32 cellular contexts compared by ENCODE assay signal in genomic region chr3:169780738-169781137, GRCh38. TPM values are rescaled to one million over a fixed set of nuclear protein-coding genes. Genes with fewer than 3 reads are reported as not detected.
DNase-seq lines count a peak whose midpoint lies in the region; ATAC-seq and TF ChIP-seq lines count a peak whose summit lies in the region.
"Had no signal": no experiment of that assay in that cellular context is flagged by ENCODE, and none has a peak within 500 bp of the region (broad histone marks: within the 10 kb centered on the region; RNA-seq: fewer than 3 reads in every experiment).

No MANE protein-coding gene starts in this region.

- H3K4me1 ChIP-seq in Karpas-422 (ENCODE audit: low read length) (peaks cover 7% of the 10 kb centered on the region), upper lobe of left lung (peaks cover 0 to 12% (median 5%) of the 10 kb centered on the region in 4 donors)
- H3K4me1 ChIP-seq: BE2C, neural progenitor cell, parathyroid adenoma had no signal

- H3K27ac ChIP-seq in Karpas-422 (ENCODE audit: low read length) = no peak overlapping the region
- H3K27ac ChIP-seq in upper lobe of left lung = no peak overlapping the region
- H3K27ac ChIP-seq: coronary artery, neural progenitor cell, parathyroid adenoma, stomach, tibial artery had no signal

- no peaks in the 10 kb centered on the region for H3K9me3 ChIP-seq in Karpas-422 (ENCODE audit: low read length)
- H3K9me3 ChIP-seq in upper lobe of left lung = no peaks in the 10 kb centered on the region
- H3K9me3 ChIP-seq: BE2C, MG63, stomach, tibial artery had no signal

- no peak for TF ChIP-seq POLR2A in upper lobe of left lung (IDR thresholded peaks at IDR 0.05)

- peak overlapping the region; percentile 20 to 39 for H3K4me3 Mint-ChIP-seq in activated T-cell treated with anti-CD3 and anti-CD28 coated beads, Interleukin-2, amount 50 U/mL, for 72 hours
- H3K4me3 Mint-ChIP-seq in activated CD4-positive, alpha-beta memory T cell treated with anti-CD3 and anti-CD28 coated beads, Interleukin-2, amount 10 ng/mL, durations not matched to agents 7 days and 5 days = peak overlapping the region; percentile 56
- peak overlapping the region; percentile 45 to 56 for H3K4me3 Mint-ChIP-seq in effector memory CD8-positive, alpha-beta T cell
- H3K4me3 Mint-ChIP-seq in stimulated activated naive CD8-positive, alpha-beta T cell treated with anti-CD3 and anti-CD28 coated beads, Interleukin-15, amount 100 ng/mL, for 72 hours = peak overlapping the region in 1 of 2 donors; percentile 60
- H3K4me3 Mint-ChIP-seq in type B pancreatic cell = no peak overlapping the region
- H3K4me3 Mint-ChIP-seq: neural progenitor cell had no signal

- H3K36me3 Mint-ChIP-seq in activated T-cell treated with anti-CD3 and anti-CD28 coated beads, Interleukin-2, amount 50 U/mL, for 72 hours (ENCODE audit: insufficient read depth in 2 of 2) = peaks cover 19 to 48% of the 10 kb centered on the region in 2 donors
- H3K36me3 Mint-ChIP-seq in activated CD4-positive, alpha-beta memory T cell treated with anti-CD3 and anti-CD28 coated beads, Interleukin-2, amount 10 ng/mL, durations not matched to agents 7 days and 5 days (ENCODE audit: low read depth) = peaks cover 76% of the 10 kb centered on the region
- peaks cover 75% of the 10 kb centered on the region for H3K36me3 Mint-ChIP-seq in effector memory CD8-positive, alpha-beta T cell (ENCODE audit: insufficient read depth)
- H3K36me3 Mint-ChIP-seq in type B pancreatic cell = peaks cover 41% of the 10 kb centered on the region

- no peak overlapping the region for H3K9ac ChIP-seq in Karpas-422 (ENCODE audit: low read length)
- H3K9ac ChIP-seq: neural progenitor cell, parathyroid adenoma had no signal

- DNase-seq in activated T-cell treated with anti-CD3 and anti-CD28 coated beads, Interleukin-2, amount 50 U/mL, for 72 hours = no peak
- DNase-seq in activated T-cell treated with anti-CD3 and anti-CD28 coated beads, Interleukin-2, amount 50 U/mL, for 48 hours = no peak
- DNase-seq in activated CD4-positive, alpha-beta memory T cell treated with anti-CD3 and anti-CD28 coated beads, Interleukin-2, amount 10 ng/mL, durations not matched to agents 7 days and 5 days = peak; percentile 37
- no peak for DNase-seq in effector memory CD8-positive, alpha-beta T cell
- DNase-seq in stimulated activated naive CD8-positive, alpha-beta T cell treated with anti-CD3 and anti-CD28 coated beads, Interleukin-15, amount 100 ng/mL, for 72 hours = no peak
- DNase-seq in type B pancreatic cell (ENCODE audit: extremely low spot score, unreplicated experiment) = no peak
- DNase-seq in Karpas-422 = no peak
- DNase-seq in upper lobe of left lung = no peak
- DNase-seq: activated CD4-positive, CD25-positive, alpha-beta regulatory T cell treated with anti-CD3 and anti-CD28 coated beads, Interleukin-2, amount 50 U/mL, for 72 hours; activated effector memory CD4-positive, alpha-beta T cell treated with Interleukin-2 at 50 U/mL for 16 hours; BE2C; DMS153; effector CD8-positive, alpha-beta T cell; left colon; MG63; NCI-H1105 treated with DMSO at 0.1 percent for 48 hours; NCI-H187 treated with DMSO at 0.1 percent for 48 hours; NCI-H2171; NCI-H510A; PC-3; retina; stomach; tibial artery had no signal

- CTCF ChIA-PET in activated CD4-positive, alpha-beta memory T cell treated with anti-CD3 and anti-CD28 coated beads, Interleukin-2, amount 10 ng/mL, durations not matched to agents 7 days and 5 days (lab: Charles Lee) = interaction anchor here (0.7 to 1.3 kb wide), 4 partner anchors 8 to 17 kb away, joined by 3 to 7 read pairs (median 3); partner anchors contain the start of genes ACTRT3 and MYNN

- 42 to 48% methylated on average over 2 of the region's 2 CpGs for WGBS in upper lobe of left lung, 2 donors

- H3K4me3 ChIP-seq in Karpas-422 (ENCODE audit: low read length) = no peak overlapping the region
- H3K4me3 ChIP-seq in upper lobe of left lung = no peak overlapping the region
- H3K4me3 ChIP-seq: coronary artery, GM12878, MG63, neural progenitor cell, stomach, tibial artery had no signal

- H3K27ac Mint-ChIP-seq in activated T-cell treated with anti-CD3 and anti-CD28 coated beads, Interleukin-2, amount 50 U/mL, for 72 hours = peak overlapping the region; percentile 85
- H3K27ac Mint-ChIP-seq in activated CD4-positive, alpha-beta memory T cell treated with anti-CD3 and anti-CD28 coated beads, Interleukin-2, amount 10 ng/mL, durations not matched to agents 7 days and 5 days = peak overlapping the region; percentile 79
- peak overlapping the region in 1 of 2 donors; percentile 44 for H3K27ac Mint-ChIP-seq in effector memory CD8-positive, alpha-beta T cell
- H3K27ac Mint-ChIP-seq in stimulated activated naive CD8-positive, alpha-beta T cell treated with anti-CD3 and anti-CD28 coated beads, Interleukin-15, amount 100 ng/mL, for 72 hours = peak overlapping the region; percentile 4 to 87
- H3K27ac Mint-ChIP-seq in type B pancreatic cell = no peak overlapping the region
- H3K27ac Mint-ChIP-seq: neural progenitor cell had no signal

- H3K4me2 ChIP-seq in Karpas-422 (ENCODE audit: low read depth, low read length, poor library complexity, severe bottlenecking) = no peak overlapping the region
- H3K4me2 ChIP-seq: neural progenitor cell had no signal

- TF ChIP-seq CTCF in type B pancreatic cell (conservative IDR thresholded peaks at IDR 0.05) = no peak
- TF ChIP-seq CTCF in upper lobe of left lung (IDR thresholded peaks at IDR 0.05) = no peak

- H4K20me1 ChIP-seq in Karpas-422 (ENCODE audit: insufficient read depth, low read depth, low read length) = no peaks in the 10 kb centered on the region

- POLR2A ChIA-PET in activated CD4-positive, alpha-beta memory T cell treated with anti-CD3 and anti-CD28 coated beads, Interleukin-2, amount 10 ng/mL, durations not matched to agents 7 days and 5 days (lab: Charles Lee) = interaction anchor here (0.9 to 2.4 kb wide), 9 partner anchors 8 to 400 kb away, joined by 3 to 13 read pairs (median 4); partner anchors contain the start of genes ACTRT3, LRRC34, LRRIQ4 and TERC

- TF ChIP-seq EP300 in upper lobe of left lung (IDR thresholded peaks at IDR 0.05) = no peak

- H3K9me2 ChIP-seq in Karpas-422 (replicated peaks; ENCODE audit: insufficient read depth, low read length) = no peaks in the 10 kb centered on the region

- peaks cover 55% of the 10 kb centered on the region for H3K4me1 Mint-ChIP-seq in activated T-cell treated with anti-CD3 and anti-CD28 coated beads, Interleukin-2, amount 50 U/mL, for 72 hours (ENCODE audit: low read depth)
- H3K4me1 Mint-ChIP-seq in activated CD4-positive, alpha-beta memory T cell treated with anti-CD3 and anti-CD28 coated beads, Interleukin-2, amount 10 ng/mL, durations not matched to agents 7 days and 5 days = peaks cover 54% of the 10 kb centered on the region
- peaks cover 29 to 49% of the 10 kb centered on the region in 2 donors for H3K4me1 Mint-ChIP-seq in effector memory CD8-positive, alpha-beta T cell (ENCODE audit: low read depth in 2 of 2)
- H3K4me1 Mint-ChIP-seq in stimulated activated naive CD8-positive, alpha-beta T cell treated with anti-CD3 and anti-CD28 coated beads, Interleukin-15, amount 100 ng/mL, for 72 hours = peaks cover 54% of the 10 kb centered on the region
- peaks cover 4% of the 10 kb centered on the region for H3K4me1 Mint-ChIP-seq in type B pancreatic cell (ENCODE audit: unreplicated experiment)

- H3K9me3 Mint-ChIP-seq in activated T-cell treated with anti-CD3 and anti-CD28 coated beads, Interleukin-2, amount 50 U/mL, for 72 hours = no peaks in the 10 kb centered on the region
- H3K9me3 Mint-ChIP-seq in activated CD4-positive, alpha-beta memory T cell treated with anti-CD3 and anti-CD28 coated beads, Interleukin-2, amount 10 ng/mL, durations not matched to agents 7 days and 5 days = no peaks in the 10 kb centered on the region
- H3K9me3 Mint-ChIP-seq in effector memory CD8-positive, alpha-beta T cell = no peaks in the 10 kb centered on the region
- H3K9me3 Mint-ChIP-seq in stimulated activated naive CD8-positive, alpha-beta T cell treated with anti-CD3 and anti-CD28 coated beads, Interleukin-15, amount 100 ng/mL, for 72 hours = no peaks in the 10 kb centered on the region
- no peaks in the 10 kb centered on the region for H3K9me3 Mint-ChIP-seq in type B pancreatic cell
- H3K9me3 Mint-ChIP-seq: neural progenitor cell had no signal

- peaks cover 86% of the 10 kb centered on the region for H3K36me3 ChIP-seq in Karpas-422 (ENCODE audit: insufficient read depth, low read length)
- H3K36me3 ChIP-seq in upper lobe of left lung = peaks cover 38 to 94% (median 65%) of the 10 kb centered on the region in 4 donors

- H3K79me2 ChIP-seq in Karpas-422 (ENCODE audit: low read length) = peaks cover 53% of the 10 kb centered on the region

- no peaks in the 10 kb centered on the region for H3K27me3 ChIP-seq in Karpas-422 (ENCODE audit: low read length)
- no peaks in the 10 kb centered on the region for H3K27me3 ChIP-seq in upper lobe of left lung
- H3K27me3 ChIP-seq: BE2C, MG63, neural progenitor cell, stomach, tibial artery had no signal

- peak in 1 of 2 donors; percentile 52 for ATAC-seq in activated T-cell treated with anti-CD3 and anti-CD28 coated beads, Interleukin-2, amount 50 U/mL, for 72 hours (replicated peaks in 1 of 2)
- peak; percentile 56 for ATAC-seq in effector memory CD8-positive, alpha-beta T cell (replicated peaks)
- ATAC-seq in stimulated activated naive CD8-positive, alpha-beta T cell treated with anti-CD3 and anti-CD28 coated beads, Interleukin-15, amount 100 ng/mL, for 72 hours = peak; percentile 93
- no peak for ATAC-seq in upper lobe of left lung (ENCODE audit: low FRiP score in 2 of 2)
- ATAC-seq: GM12878, PC-3 had no signal

- H2AFZ ChIP-seq in Karpas-422 (ENCODE audit: low read length) = no peak overlapping the region
- H2AFZ ChIP-seq: neural progenitor cell, parathyroid adenoma had no signal

- H3K27me3 Mint-ChIP-seq in activated T-cell treated with anti-CD3 and anti-CD28 coated beads, Interleukin-2, amount 50 U/mL, for 72 hours (ENCODE audit: low read depth) = no peaks in the 10 kb centered on the region
- no peaks in the 10 kb centered on the region for H3K27me3 Mint-ChIP-seq in activated CD4-positive, alpha-beta memory T cell treated with anti-CD3 and anti-CD28 coated beads, Interleukin-2, amount 10 ng/mL, durations not matched to agents 7 days and 5 days
- H3K27me3 Mint-ChIP-seq in effector memory CD8-positive, alpha-beta T cell = no peaks in the 10 kb centered on the region
- no peaks in the 10 kb centered on the region for H3K27me3 Mint-ChIP-seq in stimulated activated naive CD8-positive, alpha-beta T cell treated with anti-CD3 and anti-CD28 coated beads, Interleukin-15, amount 100 ng/mL, for 72 hours
- H3K27me3 Mint-ChIP-seq in type B pancreatic cell = no peaks in the 10 kb centered on the region

RNA-seq across cellular contexts. Expression of gene MYNN, which starts 7.5 kb away (rescaled TPM):
- total RNA-seq in activated T-cell treated with anti-CD3 and anti-CD28 coated beads, Interleukin-2, amount 50 U/mL, for 72 hours = 10 to 100 TPM; 15.1 to 16.2 TPM
- 10 to 100 TPM; 14.9 to 15.6 TPM for total RNA-seq in activated CD4-positive, alpha-beta memory T cell treated with anti-CD3 and anti-CD28 coated beads, Interleukin-2, amount 10 ng/mL, durations not matched to agents 7 days and 5 days
- total RNA-seq in type B pancreatic cell (ENCODE audit: low replicate concordance) (15.7 and 18.2 TPM in 2 replicates), upper lobe of left lung (10 to 100 TPM in 3 of 6 donors, 1 to 10 TPM in 3; 2.3 to 22.5 (median 10.9) TPM)
- 18.3 and 22.7 TPM in 2 replicates for total RNA-seq in Karpas-422 (2014; rRNA removed; shearing (Covaris generic); ENCODE audit: low replicate concordance)

RNA-seq across cellular contexts. Expression of gene ACTRT3, which starts 11.4 kb away (rescaled TPM):
- total RNA-seq in activated T-cell treated with anti-CD3 and anti-CD28 coated beads, Interleukin-2, amount 50 U/mL, for 72 hours = under 1 TPM; 0.26 to 0.46 TPM
- under 1 TPM; 0.43 to 0.58 TPM for total RNA-seq in activated CD4-positive, alpha-beta memory T cell treated with anti-CD3 and anti-CD28 coated beads, Interleukin-2, amount 10 ng/mL, durations not matched to agents 7 days and 5 days
- total RNA-seq in type B pancreatic cell (ENCODE audit: low replicate concordance) = 1.8 and 2.1 TPM in 2 replicates
- total RNA-seq in Karpas-422 (2014; rRNA removed; shearing (Covaris generic); ENCODE audit: low replicate concordance) = 3.6 and 4.2 TPM in 2 replicates
- 1 to 10 TPM in 4 of 6 donors, under 1 TPM in 2; 0.55 to 6.3 (median 1.7) TPM for total RNA-seq in upper lobe of left lung

RNA-seq across cellular contexts. Expression of gene TERC, which starts 15.9 kb away (rescaled TPM):
- 10 to 100 TPM in 1 of 2 donors, 1 to 10 TPM in 1; 5.6 to 23.0 TPM for total RNA-seq in activated T-cell treated with anti-CD3 and anti-CD28 coated beads, Interleukin-2, amount 50 U/mL, for 72 hours
- total RNA-seq in activated CD4-positive, alpha-beta memory T cell treated with anti-CD3 and anti-CD28 coated beads, Interleukin-2, amount 10 ng/mL, durations not matched to agents 7 days and 5 days = 1 to 10 TPM; 1.9 to 4.0 TPM
- total RNA-seq in type B pancreatic cell (ENCODE audit: low replicate concordance) (2.3 and 11.7 TPM in 2 replicates), upper lobe of left lung (10 to 100 TPM in 5 of 6 donors, not detected in 1; 16.6 to 96.4 (median 41.9) TPM)
- 1,199 and 1,851 TPM in 2 replicates for total RNA-seq in Karpas-422 (2014; rRNA removed; shearing (Covaris generic); ENCODE audit: low replicate concordance)

RNA-seq across cellular contexts. Expression of gene LRRIQ4, which starts 31.9 kb away (rescaled TPM):
- total RNA-seq in activated T-cell treated with anti-CD3 and anti-CD28 coated beads, Interleukin-2, amount 50 U/mL, for 72 hours = under 1 TPM in 1 of 2 donors, not detected in 1; 0.22 TPM
- total RNA-seq in activated CD4-positive, alpha-beta memory T cell treated with anti-CD3 and anti-CD28 coated beads, Interleukin-2, amount 10 ng/mL, durations not matched to agents 7 days and 5 days = not detected
- not detected in 2 replicates for total RNA-seq in type B pancreatic cell (ENCODE audit: low replicate concordance)
- 0.07 and 0.22 TPM in 2 replicates for total RNA-seq in Karpas-422 (2014; rRNA removed; shearing (Covaris generic); ENCODE audit: low replicate concordance)
- total RNA-seq in upper lobe of left lung = under 1 TPM in 2 of 6 donors, not detected in 4; 0.22 to 0.24 TPM
- total RNA-seq: cardiac septum, epithelial cell of proximal tubule, glomerular endothelial cell, mucosa of gallbladder, PC-3, skeletal muscle tissue had no signal

RNA-seq across cellular contexts. Expression of gene LRRC34, which starts 32.0 kb away (rescaled TPM):
- total RNA-seq in activated T-cell treated with anti-CD3 and anti-CD28 coated beads, Interleukin-2, amount 50 U/mL, for 72 hours = 1 to 10 TPM; 4.5 to 6.3 TPM
- 1 to 10 TPM; 5.6 to 6.0 TPM for total RNA-seq in activated CD4-positive, alpha-beta memory T cell treated with anti-CD3 and anti-CD28 coated beads, Interleukin-2, amount 10 ng/mL, durations not matched to agents 7 days and 5 days
- total RNA-seq in type B pancreatic cell (ENCODE audit: low replicate concordance) = 2.7 and 4.0 TPM in 2 replicates
- 10.0 and 11.8 TPM in 2 replicates for total RNA-seq in Karpas-422 (2014; rRNA removed; shearing (Covaris generic); ENCODE audit: low replicate concordance)
- total RNA-seq in upper lobe of left lung = 10 to 100 TPM in 1 of 6 donors, 1 to 10 TPM in 4, under 1 TPM in 1; 0.78 to 12.9 (median 3.9) TPM

Comparison
In these comparisons a context has a peak if more than half of its experiments do, and no peak if none do; other contexts are left out.
1. ATAC-seq: peak in effector memory CD8-positive, alpha-beta T cell (single experiment) and stimulated activated naive CD8-positive, alpha-beta T cell treated with anti-CD3 and anti-CD28 coated beads, Interleukin-15, amount 100 ng/mL, for 72 hours (single experiment); none in upper lobe of left lung (0 of 2).
2. RNA of gene TERC, which starts 15.9 kb away (total RNA-seq): 1,199 to 1,851 TPM in Karpas-422; 16.6 to 96.4 TPM in upper lobe of left lung, 5.6 to 23.0 TPM in activated T-cell treated with anti-CD3 and anti-CD28 coated beads, Interleukin-2, amount 50 U/mL, for 72 hours, 2.3 to 11.7 TPM in type B pancreatic cell and 1.9 to 4.0 TPM in activated CD4-positive, alpha-beta memory T cell treated with anti-CD3 and anti-CD28 coated beads, Interleukin-2, amount 10 ng/mL, durations not matched to agents 7 days and 5 days; every median in the first group is over 10 times any median in the second.